25 cellular contexts compared by ENCODE assay signal in genomic region chr7:12759112-12759511, GRCh38.
DNase-seq lines count a peak whose midpoint lies in the region; TF ChIP-seq lines count a peak whose summit lies in the region.
"Had no signal": no experiment of that assay in that cellular context is flagged by ENCODE, and none has a peak within 500 bp of the region (broad histone marks: within the 10 kb centered on the region; RNA-seq: fewer than 3 reads in every experiment).

No MANE protein-coding gene starts in this region.

- H3K27me3 ChIP-seq in GM23248 (replicated peaks; ENCODE audit: insufficient read depth), result no peaks in the 10 kb centered on the region
- H3K27me3 ChIP-seq: foreskin keratinocyte, hepatocyte, thyroid gland had no signal

- H3K4me3 ChIP-seq in GM23248 (no peak overlapping the region), astrocyte of the spinal cord (ENCODE audit: low read depth, low read length) (no peak overlapping the region)
- H3K4me3 ChIP-seq: hepatocyte, thyroid gland had no signal

- in situ Hi-C loops in GM23248 (cut with MboI), result no loop called here
- in situ Hi-C loops in astrocyte of the spinal cord (cut with HindIII; ENCODE audit: low sequenced_read_pairs), result no loop called here

- H3K27ac ChIP-seq in GM23248, result no peak overlapping the region
- H3K27ac ChIP-seq: C4-2B, epithelial cell of prostate, foreskin keratinocyte, hepatocyte, thyroid gland had no signal

- H2AFZ ChIP-seq in GM23248, result no peak overlapping the region
- H2AFZ ChIP-seq: hepatocyte had no signal

- 30 to 31% methylated on average over 1 of the region's 1 CpG for WGBS in GM23248 (ENCODE audit: low coverage in 1 of 2, low lambda C conversion rate in 2 of 2, missing lambda C conversion rate in 2 of 2), 2 experiments

- DNase-seq in GM23248 (peak; percentile 30), NCI-H1417 treated with DMSO at 0.1 percent for 48 hours (lab: John Stamatoyannopoulos, UW) (peak; percentile 9), astrocyte of the spinal cord (ENCODE audit: low read depth, low spot score) (peak; percentile 63), lung microvascular endothelial cell (ENCODE audit: low read depth in 2 of 2) (peak; percentile 68 to 72), glomerular visceral epithelial cell (ENCODE audit: extremely low spot score) (no peak), NCI-H2107 treated with DMSO at 0.1 percent for 48 hours (lab: John Stamatoyannopoulos, UW; ENCODE audit: unreplicated experiment) (no peak), HUDEP-2 (lab: John Stamatoyannopoulos, UW; ENCODE audit: unreplicated experiment in 76 of 76) (no peak)
- no peak for DNase-seq in activated CD8-positive, alpha-beta memory T cell treated with anti-CD3 and anti-CD28 coated beads for 24 hours
- DNase-seq: activated CD4-positive, alpha-beta T cell treated with anti-CD3 and anti-CD28 coated beads, Interleukin-2, amount 10 ng/mL, durations not matched to agents 7 days and 5 days; activated naive CD4-positive, alpha-beta T cell treated with anti-CD3 and anti-CD28 coated beads, Interleukin-2, amount 50 U/mL, for 16 hours; anterior cingulate cortex; foreskin keratinocyte; H9; Kasumi-1; left ventricle myocardium superior; NCI-H1048; NCI-H345; NCI-H82; PC-3; stimulated activated naive CD8-positive, alpha-beta T cell treated with anti-CD3 and anti-CD28 coated beads, Interleukin-15, amount 100 ng/mL, for 72 hours; T-helper 9 cell; thyroid gland had no signal

- no peaks in the 10 kb centered on the region for H4K20me1 ChIP-seq in GM23248 (ENCODE audit: insufficient read depth)

- peaks cover 23% of the 10 kb centered on the region for H3K4me1 ChIP-seq in GM23248 (ENCODE audit: insufficient read depth)
- H3K4me1 ChIP-seq: thyroid gland had no signal

- H3K79me2 ChIP-seq in GM23248 (ENCODE audit: insufficient read depth), result no peaks in the 10 kb centered on the region
- H3K79me2 ChIP-seq: hepatocyte had no signal

- no peaks in the 10 kb centered on the region for H3K9me2 ChIP-seq in GM23248 (ENCODE audit: insufficient read depth)

- H3K36me3 ChIP-seq in GM23248 (ENCODE audit: low read depth), result no peaks in the 10 kb centered on the region
- H3K36me3 ChIP-seq: thyroid gland had no signal

- peaks cover 19% of the 10 kb centered on the region for H3F3A ChIP-seq in GM23248 (ENCODE audit: insufficient read depth)

- H3K4me2 ChIP-seq in GM23248 (ENCODE audit: unreplicated experiment), result no peak overlapping the region
- H3K4me2 ChIP-seq: hepatocyte had no signal

- no peak for TF ChIP-seq CTCF in astrocyte of the spinal cord (IDR thresholded peaks at IDR 0.05; ENCODE audit: low read depth, low read length)

- H3K9me3 ChIP-seq in GM23248 (ENCODE audit: low read depth), result no peaks in the 10 kb centered on the region
- H3K9me3 ChIP-seq: thyroid gland had no signal

- H3K9ac ChIP-seq in GM23248, result no peak overlapping the region

Comparison
In these comparisons a context has a peak if more than half of its experiments do, and no peak if none do; other contexts are left out.
1. DNase-seq: peak in GM23248 (single experiment), NCI-H1417 treated with DMSO at 0.1 percent for 48 hours (single experiment), astrocyte of the spinal cord (single experiment) and lung microvascular endothelial cell (2 of 2); none in glomerular visceral epithelial cell (single experiment), NCI-H2107 treated with DMSO at 0.1 percent for 48 hours (single experiment), HUDEP-2 (0 of 76) and activated CD8-positive, alpha-beta memory T cell treated with anti-CD3 and anti-CD28 coated beads for 24 hours (single experiment).